ENCODE assay signal across 14 cellular contexts in genomic region chr11:67264260-67264659, GRCh38. TPM values are rescaled to one million over a fixed set of nuclear protein-coding genes. Genes with fewer than 3 reads are reported as not detected.
DNase-seq lines count a peak whose midpoint lies in the region; ATAC-seq and TF ChIP-seq lines count a peak whose summit lies in the region.
"Had no signal": no experiment of that assay in that cellular context is flagged by ENCODE, and none has a peak within 500 bp of the region (broad histone marks: within the 10 kb centered on the region; RNA-seq: fewer than 3 reads in every experiment).

No MANE protein-coding gene starts in this region.

- DNase-seq in CD8-positive, alpha-beta T cell = no peak
- DNase-seq in activated naive CD8-positive, alpha-beta T cell treated with anti-CD3 and anti-CD28 coated beads for 36 hours = no peak
- no peak for DNase-seq in naive thymus-derived CD4-positive, alpha-beta T cell
- no peak for DNase-seq in dorsolateral prefrontal cortex
- no peak for DNase-seq in NCI-H1930 (lab: John Stamatoyannopoulos, UW)
- DNase-seq: BE2C, Karpas-422, OCI-M1, WERI-Rb-1 had no signal

- H3K27me3 ChIP-seq in BLaER1 = peaks cover 26% of the 10 kb centered on the region
- H3K27me3 ChIP-seq in CD8-positive, alpha-beta T cell (ENCODE audit: insufficient read depth, low read length) = no peaks in the 10 kb centered on the region
- H3K27me3 ChIP-seq in naive thymus-derived CD4-positive, alpha-beta T cell (ENCODE audit: control insufficient read depth in 2 of 2, insufficient read depth in 2 of 2, low read length in 2 of 2) = no peaks in the 10 kb centered on the region
- no peaks in the 10 kb centered on the region for H3K27me3 ChIP-seq in dorsolateral prefrontal cortex
- H3K27me3 ChIP-seq: BE2C, gastroesophageal sphincter had no signal

- POLR2A ChIA-PET in CD8-positive, alpha-beta T cell (lab: Charles Lee) = interaction anchor here (2.2 to 4.9 kb wide), 2 partner anchors 25 to 53 kb away, joined by 7 to 37 read pairs; partner anchors contain the start of gene ANKRD13D
- POLR2A ChIA-PET in naive thymus-derived CD4-positive, alpha-beta T cell (lab: Charles Lee) = interaction anchor here (0.6 to 4.9 kb wide), 10 partner anchors 14 to 92 kb away, joined by 3 to 59 read pairs (median 9); partner anchors contain the start of genes ANKRD13D and POLD4

- H3K4me2 ChIP-seq in BLaER1 = 0 out of 2 replicates have a peak overlapping the region, but pooled peaks have one; percentile 85

- H3K9me3 Mint-ChIP-seq in CD8-positive, alpha-beta T cell = no peaks in the 10 kb centered on the region
- H3K9me3 Mint-ChIP-seq in activated naive CD8-positive, alpha-beta T cell treated with anti-CD3 and anti-CD28 coated beads for 36 hours = no peaks in the 10 kb centered on the region
- peaks cover 0 to 3% (median 0%) of the 10 kb centered on the region in 11 donors for H3K9me3 Mint-ChIP-seq in naive thymus-derived CD4-positive, alpha-beta T cell

- no peaks in the 10 kb centered on the region for H4K20me1 ChIP-seq in BLaER1

- H3K4me1 ChIP-seq in BLaER1 = peaks cover 58% of the 10 kb centered on the region
- H3K4me1 ChIP-seq in CD8-positive, alpha-beta T cell (ENCODE audit: insufficient read depth, low read length) = peaks cover 45% of the 10 kb centered on the region
- peaks cover 27 to 41% of the 10 kb centered on the region in 2 donors for H3K4me1 ChIP-seq in naive thymus-derived CD4-positive, alpha-beta T cell (ENCODE audit: control insufficient read depth in 2 of 2, insufficient read depth in 2 of 2, low read length in 2 of 2)

- peaks cover 57% of the 10 kb centered on the region for H3K4me1 Mint-ChIP-seq in CD8-positive, alpha-beta T cell (ENCODE audit: low read depth)
- peaks cover 49% of the 10 kb centered on the region for H3K4me1 Mint-ChIP-seq in activated naive CD8-positive, alpha-beta T cell treated with anti-CD3 and anti-CD28 coated beads for 36 hours
- peaks cover 15 to 66% (median 52%) of the 10 kb centered on the region in 7 donors for H3K4me1 Mint-ChIP-seq in naive thymus-derived CD4-positive, alpha-beta T cell

- H3K27ac ChIP-seq in BLaER1 = peak overlapping the region; percentile 52; the same call in 1 of the 2 replicates
- no peak overlapping the region for H3K27ac ChIP-seq in CD8-positive, alpha-beta T cell (ENCODE audit: low read depth, low read length)
- no peak overlapping the region for H3K27ac ChIP-seq in naive thymus-derived CD4-positive, alpha-beta T cell (ENCODE audit: low read depth, low read length)
- peak overlapping the region in 1 of 59 donors; percentile 1 for H3K27ac ChIP-seq in dorsolateral prefrontal cortex
- H3K27ac ChIP-seq: HL-60, SK-N-MC, WERI-Rb-1 had no signal

- peaks cover 23% of the 10 kb centered on the region for H3K36me3 ChIP-seq in BLaER1
- H3K36me3 ChIP-seq in CD8-positive, alpha-beta T cell (ENCODE audit: insufficient read depth, low read length) = peaks cover 8% of the 10 kb centered on the region
- peaks cover 0 to 12% (median 3%) of the 10 kb centered on the region in 3 experiments for H3K36me3 ChIP-seq in naive thymus-derived CD4-positive, alpha-beta T cell (ENCODE audit: control insufficient read depth in 2 of 3, insufficient read depth in 3 of 3, low read length in 3 of 3)

- no peak overlapping the region for H3K9ac ChIP-seq in BLaER1

- H3K36me3 Mint-ChIP-seq in CD8-positive, alpha-beta T cell = peaks cover 23% of the 10 kb centered on the region
- peaks cover 21% of the 10 kb centered on the region for H3K36me3 Mint-ChIP-seq in activated naive CD8-positive, alpha-beta T cell treated with anti-CD3 and anti-CD28 coated beads for 36 hours
- H3K36me3 Mint-ChIP-seq in naive thymus-derived CD4-positive, alpha-beta T cell = peaks cover 0 to 24% (median 11%) of the 10 kb centered on the region in 5 donors

- H3K9me3 ChIP-seq in BLaER1 = no peaks in the 10 kb centered on the region
- H3K9me3 ChIP-seq in CD8-positive, alpha-beta T cell (ENCODE audit: low read length) = no peaks in the 10 kb centered on the region
- H3K9me3 ChIP-seq in naive thymus-derived CD4-positive, alpha-beta T cell (ENCODE audit: control insufficient read depth in 2 of 3, low read length in 3 of 3) = no peaks in the 10 kb centered on the region
- H3K9me3 ChIP-seq: BE2C, gastroesophageal sphincter had no signal

- intact Hi-C loops in CD8-positive, alpha-beta T cell (cut with DNase I, micrococcal nuclease) = no loop called here
- intact Hi-C loops in naive thymus-derived CD4-positive, alpha-beta T cell (cut with micrococcal nuclease) = no loop called here
- intact Hi-C loops in dorsolateral prefrontal cortex (cut with DNase I) = loop anchor here (2.0 to 10.0 kb wide), 3 partner anchors 23 to 149 kb away; partner anchors contain the start of gene KDM2A (in 1 of the 2)

- peak overlapping the region; percentile 42 for H3K4me3 Mint-ChIP-seq in CD8-positive, alpha-beta T cell
- H3K4me3 Mint-ChIP-seq in activated naive CD8-positive, alpha-beta T cell treated with anti-CD3 and anti-CD28 coated beads for 36 hours = peak overlapping the region; percentile 27
- peak overlapping the region in 9 of 10 donors; percentile 6 to 99 (median 58) for H3K4me3 Mint-ChIP-seq in naive thymus-derived CD4-positive, alpha-beta T cell

- ATAC-seq in CD8-positive, alpha-beta T cell = no peak
- no peak for ATAC-seq in naive thymus-derived CD4-positive, alpha-beta T cell
- no peak for ATAC-seq in HG02763 (IDR thresholded peaks at IDR 0.05; ENCODE audit: unreplicated experiment)
- ATAC-seq: gastroesophageal sphincter had no signal

- TF ChIP-seq CTCF in CD8-positive, alpha-beta T cell (IDR thresholded peaks at IDR 0.05) = no peak
- TF ChIP-seq CTCF in dorsolateral prefrontal cortex (IDR thresholded peaks at IDR 0.05 in 54 of 56, conservative IDR thresholded peaks at IDR 0.05 in 2 of 56; ENCODE audit: low read depth in 1 of 56, partially characterized antibody in 56 of 56) = no peak

- H3K27ac Mint-ChIP-seq in CD8-positive, alpha-beta T cell = no peak overlapping the region
- no peak overlapping the region for H3K27ac Mint-ChIP-seq in activated naive CD8-positive, alpha-beta T cell treated with anti-CD3 and anti-CD28 coated beads for 36 hours
- peak overlapping the region in 7 of 9 donors; percentile 55 to 90 (median 83) for H3K27ac Mint-ChIP-seq in naive thymus-derived CD4-positive, alpha-beta T cell

- H3K4me3 ChIP-seq in BLaER1 (no peak overlapping the region), dorsolateral prefrontal cortex (no peak overlapping the region)
- H3K4me3 ChIP-seq in CD8-positive, alpha-beta T cell (ENCODE audit: low read depth, low read length) = no peak overlapping the region
- H3K4me3 ChIP-seq in naive thymus-derived CD4-positive, alpha-beta T cell (ENCODE audit: low read length) = no peak overlapping the region
- H3K4me3 ChIP-seq: gastroesophageal sphincter, SK-N-MC had no signal

- no peaks in the 10 kb centered on the region for H3K27me3 Mint-ChIP-seq in CD8-positive, alpha-beta T cell (ENCODE audit: low read depth)
- no peaks in the 10 kb centered on the region for H3K27me3 Mint-ChIP-seq in activated naive CD8-positive, alpha-beta T cell treated with anti-CD3 and anti-CD28 coated beads for 36 hours
- H3K27me3 Mint-ChIP-seq in naive thymus-derived CD4-positive, alpha-beta T cell = no peaks in the 10 kb centered on the region

- CTCF ChIA-PET in CD8-positive, alpha-beta T cell (lab: Charles Lee) = interaction anchor here (2.0 to 4.9 kb wide), 6 partner anchors 11 to 118 kb away, joined by 11 to 144 read pairs (median 35); partner anchors contain the start of gene ANKRD13D
- CTCF ChIA-PET in naive thymus-derived CD4-positive, alpha-beta T cell (lab: Charles Lee) = interaction anchor here (0.6 to 4.9 kb wide), 11 partner anchors 8 to 182 kb away, joined by 3 to 85 read pairs (median 6); partner anchors contain the start of gene ANKRD13D

RNA-seq across cellular contexts. Expression of gene GRK2, which starts 2.0 kb away (rescaled TPM):
- 100 to 1,000 TPM; 356 to 371 TPM for total RNA-seq in CD8-positive, alpha-beta T cell
- 100 to 1,000 TPM; 211 to 219 TPM for total RNA-seq in activated naive CD8-positive, alpha-beta T cell treated with anti-CD3 and anti-CD28 coated beads for 36 hours
- 100 to 1,000 TPM; 305 to 399 (median 322) TPM for total RNA-seq in naive thymus-derived CD4-positive, alpha-beta T cell
- 10 to 100 TPM; 18.5 to 38.0 TPM for polyA plus RNA-seq in naive thymus-derived CD4-positive, alpha-beta T cell
- 100 to 1,000 TPM in 93 of 120 experiments, 10 to 100 TPM in 27; 63.9 to 144 (median 111) TPM for total RNA-seq in dorsolateral prefrontal cortex

RNA-seq across cellular contexts. Expression of gene ANKRD13D, which starts 24.8 kb away (rescaled TPM):
- total RNA-seq in CD8-positive, alpha-beta T cell = 100 to 1,000 TPM; 152 TPM
- total RNA-seq in activated naive CD8-positive, alpha-beta T cell treated with anti-CD3 and anti-CD28 coated beads for 36 hours = 10 to 100 TPM; 52.0 to 55.7 TPM
- total RNA-seq in naive thymus-derived CD4-positive, alpha-beta T cell = 100 to 1,000 TPM; 161 to 286 (median 191) TPM
- 10 to 100 TPM in 1 of 2 donors, 1 to 10 TPM in 1; 6.3 to 19.5 TPM for polyA plus RNA-seq in naive thymus-derived CD4-positive, alpha-beta T cell
- 100 to 1,000 TPM in 5 of 120 experiments, 10 to 100 TPM in 115; 54.5 to 110 (median 77.3) TPM for total RNA-seq in dorsolateral prefrontal cortex

RNA-seq across cellular contexts. Expression of gene SSH3, which starts 39.1 kb away (rescaled TPM):
- 1 to 10 TPM; 5.9 to 9.9 TPM for total RNA-seq in CD8-positive, alpha-beta T cell
- 1 to 10 TPM; 4.6 to 4.7 TPM for total RNA-seq in activated naive CD8-positive, alpha-beta T cell treated with anti-CD3 and anti-CD28 coated beads for 36 hours
- total RNA-seq in naive thymus-derived CD4-positive, alpha-beta T cell = 10 to 100 TPM in 4 of 5 experiments, 1 to 10 TPM in 1; 8.8 to 23.8 (median 15.0) TPM
- 1 to 10 TPM; 1.1 to 4.9 TPM for polyA plus RNA-seq in naive thymus-derived CD4-positive, alpha-beta T cell
- total RNA-seq in dorsolateral prefrontal cortex = 10 to 100 TPM; 15.0 to 46.9 (median 26.2) TPM

Comparison
In these comparisons a context has a peak if more than half of its experiments do, and no peak if none do; other contexts are left out.
1. H3K27ac Mint-ChIP-seq: peak in naive thymus-derived CD4-positive, alpha-beta T cell (7 of 9); none in CD8-positive, alpha-beta T cell (single experiment) and activated naive CD8-positive, alpha-beta T cell treated with anti-CD3 and anti-CD28 coated beads for 36 hours (single experiment).
2. intact Hi-C loops: an anchor here in dorsolateral prefrontal cortex (2.0 to 10.0 kb wide); none called in CD8-positive, alpha-beta T cell and naive thymus-derived CD4-positive, alpha-beta T cell.
3. Peak in every context shown above with its lines, with median percentiles within 50 percentile points of each other: H3K4me3 Mint-ChIP-seq.